In the genomic region with DNA sequence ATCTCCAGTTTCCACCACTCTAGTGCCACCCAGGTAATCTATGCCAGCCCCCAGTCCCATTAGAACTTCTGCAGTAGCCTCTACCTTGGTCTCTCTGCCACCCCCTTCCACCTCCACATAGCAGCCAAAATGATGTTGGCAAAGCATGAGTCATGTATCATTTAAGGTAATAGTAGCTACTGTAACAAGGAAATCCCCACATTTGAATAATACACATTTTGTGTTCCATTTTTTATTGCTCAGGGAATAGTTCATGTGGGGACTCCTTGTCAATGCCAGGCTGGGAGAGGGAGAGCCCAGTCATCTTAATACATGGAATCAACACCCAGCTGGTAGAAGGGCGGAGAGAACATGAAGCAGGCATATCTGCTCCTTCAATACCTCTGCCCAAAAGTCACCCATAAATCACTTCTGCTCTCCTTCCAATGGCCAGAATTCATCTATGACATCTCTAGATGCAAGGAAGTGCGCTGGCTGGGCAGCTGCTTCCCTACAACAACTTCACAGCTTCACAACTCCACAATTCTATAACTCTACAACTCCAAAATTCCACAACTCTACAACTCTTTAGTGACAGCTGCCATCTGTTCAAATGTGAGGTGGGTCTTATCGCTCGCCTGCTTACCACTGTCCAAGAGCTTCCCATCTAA, we compare ENCODE assay signal across 18 cellular contexts.
DNase-seq lines count a peak whose midpoint lies in the region; ATAC-seq and TF ChIP-seq lines count a peak whose summit lies in the region.
"Had no signal": no experiment of that assay in that cellular context is flagged by ENCODE, and none has a peak within 500 bp of the region (broad histone marks: within the 10 kb centered on the region; RNA-seq: fewer than 3 reads in every experiment).

No MANE protein-coding gene starts in this region.

- ATAC-seq in activated T-cell treated with anti-CD3 and anti-CD28 coated beads, Interleukin-2, amount 50 U/mL, for 4 hours = peak; percentile 88
- ATAC-seq in left colon (peak; percentile 59), HG03039 (IDR thresholded peaks at IDR 0.05; ENCODE audit: unreplicated experiment) (no peak)
- peak; percentile 81 for ATAC-seq in stimulated activated naive CD8-positive, alpha-beta T cell treated with anti-CD3 and anti-CD28 coated beads, Interleukin-15, amount 100 ng/mL, for 72 hours
- no peak for ATAC-seq in stimulated activated memory B cell treated with anti-CD40 and anti-IgM and Interleukin-4, amounts not matched to agents 10 μg/mL and 1 μg/mL and 100 μg/mL, for 72 hours

- no peaks in the 10 kb centered on the region for H3K9me3 Mint-ChIP-seq in activated T-cell treated with anti-CD3 and anti-CD28 coated beads, Interleukin-2, amount 50 U/mL, for 4 hours
- H3K9me3 Mint-ChIP-seq in stimulated activated naive CD8-positive, alpha-beta T cell treated with anti-CD3 and anti-CD28 coated beads, Interleukin-15, amount 100 ng/mL, for 72 hours = no peaks in the 10 kb centered on the region
- H3K9me3 Mint-ChIP-seq in nephron progenitor cell = no peaks in the 10 kb centered on the region
- H3K9me3 Mint-ChIP-seq in stimulated activated memory B cell treated with anti-CD40 and anti-IgM and Interleukin-4, amounts not matched to agents 10 μg/mL and 1 μg/mL and 100 μg/mL, for 72 hours = no peaks in the 10 kb centered on the region
- H3K9me3 Mint-ChIP-seq: T-helper 1 cell treated with Interleukin-12 subunit alpha and Interleukin-12 subunit beta and Interleukin-4 antibody, amounts not matched to agents 30 μg/mL and 1 μg/mL, for 36 hours had no signal

- TF ChIP-seq CTCF in nephron progenitor cell (IDR thresholded peaks at IDR 0.05) = no peak

- H3K27ac Mint-ChIP-seq in stimulated activated naive CD8-positive, alpha-beta T cell treated with anti-CD3 and anti-CD28 coated beads, Interleukin-15, amount 100 ng/mL, for 72 hours = no peak overlapping the region
- H3K27ac Mint-ChIP-seq in nephron progenitor cell = no peak overlapping the region
- H3K27ac Mint-ChIP-seq in stimulated activated memory B cell treated with anti-CD40 and anti-IgM and Interleukin-4, amounts not matched to agents 10 μg/mL and 1 μg/mL and 100 μg/mL, for 72 hours = no peak overlapping the region
- H3K27ac Mint-ChIP-seq: CD4-positive, CD25-positive, alpha-beta regulatory T cell; T-helper 1 cell treated with Interleukin-12 subunit alpha and Interleukin-12 subunit beta and Interleukin-4 antibody, amounts not matched to agents 30 μg/mL and 1 μg/mL, for 36 hours had no signal

- H3K27me3 Mint-ChIP-seq in activated T-cell treated with anti-CD3 and anti-CD28 coated beads, Interleukin-2, amount 50 U/mL, for 4 hours (ENCODE audit: low read depth) = no peaks in the 10 kb centered on the region
- no peaks in the 10 kb centered on the region for H3K27me3 Mint-ChIP-seq in stimulated activated naive CD8-positive, alpha-beta T cell treated with anti-CD3 and anti-CD28 coated beads, Interleukin-15, amount 100 ng/mL, for 72 hours
- H3K27me3 Mint-ChIP-seq in nephron progenitor cell (ENCODE audit: low read depth, poor library complexity) = peaks cover 4% of the 10 kb centered on the region
- H3K27me3 Mint-ChIP-seq in stimulated activated memory B cell treated with anti-CD40 and anti-IgM and Interleukin-4, amounts not matched to agents 10 μg/mL and 1 μg/mL and 100 μg/mL, for 72 hours = no peaks in the 10 kb centered on the region
- H3K27me3 Mint-ChIP-seq: CD4-positive, CD25-positive, alpha-beta regulatory T cell had no signal

- peaks cover 17% of the 10 kb centered on the region for H3K4me1 Mint-ChIP-seq in activated T-cell treated with anti-CD3 and anti-CD28 coated beads, Interleukin-2, amount 50 U/mL, for 4 hours (ENCODE audit: low read depth)
- H3K4me1 Mint-ChIP-seq in stimulated activated naive CD8-positive, alpha-beta T cell treated with anti-CD3 and anti-CD28 coated beads, Interleukin-15, amount 100 ng/mL, for 72 hours = peaks cover 20% of the 10 kb centered on the region
- peaks cover 43% of the 10 kb centered on the region for H3K4me1 Mint-ChIP-seq in nephron progenitor cell
- H3K4me1 Mint-ChIP-seq in stimulated activated memory B cell treated with anti-CD40 and anti-IgM and Interleukin-4, amounts not matched to agents 10 μg/mL and 1 μg/mL and 100 μg/mL, for 72 hours = no peaks in the 10 kb centered on the region

- intact Hi-C loops in left colon (cut with DNase I, micrococcal nuclease) = no loop called here

- no peak overlapping the region for H3K4me3 Mint-ChIP-seq in activated T-cell treated with anti-CD3 and anti-CD28 coated beads, Interleukin-2, amount 50 U/mL, for 4 hours
- no peak overlapping the region for H3K4me3 Mint-ChIP-seq in stimulated activated naive CD8-positive, alpha-beta T cell treated with anti-CD3 and anti-CD28 coated beads, Interleukin-15, amount 100 ng/mL, for 72 hours
- no peak overlapping the region for H3K4me3 Mint-ChIP-seq in nephron progenitor cell
- H3K4me3 Mint-ChIP-seq in stimulated activated memory B cell treated with anti-CD40 and anti-IgM and Interleukin-4, amounts not matched to agents 10 μg/mL and 1 μg/mL and 100 μg/mL, for 72 hours = no peak overlapping the region
- H3K4me3 Mint-ChIP-seq: CD4-positive, CD25-positive, alpha-beta regulatory T cell; T-helper 1 cell treated with Interleukin-12 subunit alpha and Interleukin-12 subunit beta and Interleukin-4 antibody, amounts not matched to agents 30 μg/mL and 1 μg/mL, for 36 hours had no signal

- no peak for DNase-seq in activated T-cell treated with anti-CD3 and anti-CD28 coated beads, Interleukin-2, amount 50 U/mL, for 4 hours
- no peak for DNase-seq in activated T-cell treated with anti-CD3 and anti-CD28 coated beads, Interleukin-2, amount 50 U/mL, for 1 hour
- peak; percentile 15 for DNase-seq in RPMI7951 (ENCODE audit: low read depth)
- peak in 1 of 2 donors; percentile 53 for DNase-seq in left colon
- DNase-seq in stimulated activated naive CD8-positive, alpha-beta T cell treated with anti-CD3 and anti-CD28 coated beads, Interleukin-15, amount 100 ng/mL, for 72 hours = no peak
- DNase-seq in nephron progenitor cell = no peak
- DNase-seq: activated gamma-delta T cell treated with Interleukin-2 at 50 U/mL for 16 hours; CD4-positive, CD25-positive, alpha-beta regulatory T cell; cortex of kidney; foreskin fibroblast; kidney glomerular epithelial cell; NCI-H1105; NCI-H2107; NCI-H524 treated with DMSO at 0.1 percent for 48 hours; testis had no signal

- no peaks in the 10 kb centered on the region for H3K36me3 Mint-ChIP-seq in activated T-cell treated with anti-CD3 and anti-CD28 coated beads, Interleukin-2, amount 50 U/mL, for 4 hours (ENCODE audit: insufficient read depth)
- H3K36me3 Mint-ChIP-seq in nephron progenitor cell (ENCODE audit: low read depth) = no peaks in the 10 kb centered on the region
- H3K36me3 Mint-ChIP-seq in stimulated activated memory B cell treated with anti-CD40 and anti-IgM and Interleukin-4, amounts not matched to agents 10 μg/mL and 1 μg/mL and 100 μg/mL, for 72 hours = peaks cover 6% of the 10 kb centered on the region
- H3K36me3 Mint-ChIP-seq: CD4-positive, CD25-positive, alpha-beta regulatory T cell had no signal

Comparison
In these comparisons a context has a peak if more than half of its experiments do, and no peak if none do; other contexts are left out.
1. ATAC-seq: peak in activated T-cell treated with anti-CD3 and anti-CD28 coated beads, Interleukin-2, amount 50 U/mL, for 4 hours (2 of 2), left colon (single experiment) and stimulated activated naive CD8-positive, alpha-beta T cell treated with anti-CD3 and anti-CD28 coated beads, Interleukin-15, amount 100 ng/mL, for 72 hours (single experiment); none in HG03039 (single experiment) and stimulated activated memory B cell treated with anti-CD40 and anti-IgM and Interleukin-4, amounts not matched to agents 10 μg/mL and 1 μg/mL and 100 μg/mL, for 72 hours (single experiment).